9 cellular contexts compared by ENCODE assay signal in genomic region chr11:308740-309557, GRCh38. TPM values are rescaled to one million over a fixed set of nuclear protein-coding genes. Genes with fewer than 3 reads are reported as not detected.
DNase-seq lines count a peak whose midpoint lies in the region; ATAC-seq and TF ChIP-seq lines count a peak whose summit lies in the region.
"Not testable (repeated sequence)": the region's sequence is repeated elsewhere in the genome, so short reads cannot be mapped to it uniquely, and the experiment has no call there.
"Had no signal": no experiment of that assay in that cellular context is flagged by ENCODE, and none has a peak within 500 bp of the region (broad histone marks: within the 10 kb centered on the region; RNA-seq: fewer than 3 reads in every experiment).

No MANE protein-coding gene starts in this region.

- peak; percentile 0 for ATAC-seq in left lung

- H3K9me2 ChIP-seq in Karpas-422 (replicated peaks; ENCODE audit: insufficient read depth, low read length) = not testable (repeated sequence)

- not testable (repeated sequence) for DNase-seq in Karpas-422; effector memory CD4-positive, alpha-beta T cell; sigmoid colon
- DNase-seq in activated T-cell treated with anti-CD3 and anti-CD28 coated beads, Interleukin-2, amount 50 U/mL, for 48 hours = peak; percentile 58 to 59
- peak in 1 of 2 donors; percentile 49 for DNase-seq in left lung

- peak overlapping the region; percentile 60 for H3K4me2 ChIP-seq in Karpas-422 (ENCODE audit: low read depth, low read length, poor library complexity, severe bottlenecking)

- peak overlapping the region; percentile 53 for H3K27ac ChIP-seq in ACC112 (ENCODE audit: low read depth, low read length)
- not testable (repeated sequence) for H3K27ac ChIP-seq in Karpas-422 (ENCODE audit: low read length)
- H3K27ac ChIP-seq in effector memory CD4-positive, alpha-beta T cell (ENCODE audit: insufficient read depth, low read length, poor library complexity, severe bottlenecking) = peak overlapping the region; percentile 78
- peak overlapping the region; percentile 88 to 93 for H3K27ac ChIP-seq in left lung
- H3K27ac ChIP-seq in sigmoid colon = peak overlapping the region; percentile 76 to 86 (median 80)

- intact Hi-C loops in left lung (cut with DNase I) = not testable (repeated sequence)
- intact Hi-C loops in sigmoid colon (cut with DNase I) = loop anchor here (2.0 to 10.0 kb wide), 5 partner anchors 48 to 196 kb away; partner anchors contain the start of genes BET1L, PSMD13, RIC8A and RNH1

- not testable (repeated sequence) for TF ChIP-seq CTCF in left lung (IDR thresholded peaks at IDR 0.05); sigmoid colon (IDR thresholded peaks at IDR 0.05)

- peak overlapping the region; percentile 66; the same call in 1 of the 2 replicates for H3K9ac ChIP-seq in Karpas-422 (ENCODE audit: low read length)

- TF ChIP-seq POLR2A in sigmoid colon (IDR thresholded peaks at IDR 0.05) = not testable (repeated sequence)

- H3K4me1 ChIP-seq in ACC112 (ENCODE audit: control insufficient read depth, insufficient read depth, low read length, unreplicated experiment) (peaks cover 17% of the 10 kb centered on the region), Karpas-422 (ENCODE audit: low read length) (peaks cover 17% of the 10 kb centered on the region), left lung (peaks cover 7 to 72% of the 10 kb centered on the region in 2 donors), sigmoid colon (peaks cover 0 to 62% (median 28%) of the 10 kb centered on the region in 4 donors)
- peaks cover 43% of the 10 kb centered on the region for H3K4me1 ChIP-seq in effector memory CD4-positive, alpha-beta T cell (ENCODE audit: control insufficient read depth, insufficient read depth, low read length, poor library complexity, severe bottlenecking)

- not testable (repeated sequence) for H3K36me3 ChIP-seq in ACC112 (ENCODE audit: insufficient read depth, low read length); Karpas-422 (ENCODE audit: insufficient read depth, low read length); effector memory CD4-positive, alpha-beta T cell (ENCODE audit: control insufficient read depth, insufficient read depth, low read length); left lung; sigmoid colon

- not testable (repeated sequence) for H2AFZ ChIP-seq in ACC112 (ENCODE audit: low read length, unreplicated experiment); Karpas-422 (ENCODE audit: low read length)

- H3K27me3 ChIP-seq in ACC112 (ENCODE audit: insufficient read depth, low read length); Karpas-422 (ENCODE audit: low read length); effector memory CD4-positive, alpha-beta T cell (replicated peaks; ENCODE audit: control insufficient read depth, insufficient read depth, low read length, poor library complexity, severe bottlenecking); left lung; sigmoid colon: not testable (repeated sequence)

- H3K4me3 ChIP-seq in ACC112 (ENCODE audit: low read depth, low read length) (peak overlapping the region; percentile 88), Karpas-422 (ENCODE audit: low read length) (peak overlapping the region; percentile 60; the same call in 1 of the 2 replicates), left lung (peak overlapping the region; percentile 35 to 69), sigmoid colon (peak overlapping the region; percentile 35 to 55 (median 42))
- H3K4me3 ChIP-seq in effector memory CD4-positive, alpha-beta T cell (ENCODE audit: insufficient read depth, low read depth, low read length, poor library complexity, severe bottlenecking) = peak overlapping the region; percentile 44

- WGBS in sigmoid colon, 2 donors = 45 to 48% methylated on average over 22 of the region's 22 CpGs

- not testable (repeated sequence) for TF ChIP-seq EP300 in sigmoid colon (IDR thresholded peaks at IDR 0.05)

- not testable (repeated sequence) for H3K9me3 ChIP-seq in Karpas-422 (ENCODE audit: low read length); effector memory CD4-positive, alpha-beta T cell (ENCODE audit: control insufficient read depth, low read length); left lung; sigmoid colon

- H4K20me1 ChIP-seq in Karpas-422 (ENCODE audit: insufficient read depth, low read depth, low read length) = not testable (repeated sequence)

- H3K79me2 ChIP-seq in ACC112 (ENCODE audit: control insufficient read depth, insufficient read depth, low read length, unreplicated experiment) = peaks cover 37% of the 10 kb centered on the region
- H3K79me2 ChIP-seq in Karpas-422 (ENCODE audit: low read length) = not testable (repeated sequence)

RNA-seq across cellular contexts. Expression of gene IFITM2, which starts 1.3 kb away (rescaled TPM):
- total RNA-seq in Karpas-422 (2014; rRNA removed; shearing (Covaris generic); ENCODE audit: low replicate concordance) = 18.5 and 19.4 TPM in 2 replicates
- total RNA-seq in left lung (100 to 1,000 TPM; 398 to 886 TPM), sigmoid colon (100 to 1,000 TPM in 3 of 4 donors, 10 to 100 TPM in 1; 79.8 to 187 (median 141) TPM)
- 100 to 1,000 TPM in 2 of 3 donors, 10 to 100 TPM in 1; 73.3 to 461 (median 164) TPM for polyA plus RNA-seq in sigmoid colon

RNA-seq across cellular contexts. Expression of gene IFITM1, which starts 4.9 kb away (rescaled TPM):
- total RNA-seq in Karpas-422 (2014; rRNA removed; shearing (Covaris generic); ENCODE audit: low replicate concordance) = 125 and 216 TPM in 2 replicates
- total RNA-seq in left lung = 100 to 1,000 TPM in 1 of 2 donors, 10 to 100 TPM in 1; 98.7 to 149 TPM
- total RNA-seq in sigmoid colon = 10 to 100 TPM; 82.4 to 94.2 (median 92.6) TPM
- 100 to 1,000 TPM in 1 of 3 donors, 10 to 100 TPM in 2; 41.2 to 580 (median 58.9) TPM for polyA plus RNA-seq in sigmoid colon

RNA-seq across cellular contexts. Expression of gene IFITM5, which starts 9.6 kb away (rescaled TPM):
- not detected in 2 replicates for total RNA-seq in Karpas-422 (2014; rRNA removed; shearing (Covaris generic); ENCODE audit: low replicate concordance)
- not detected for total RNA-seq in left lung
- not detected for total RNA-seq in sigmoid colon
- polyA plus RNA-seq in sigmoid colon = not detected
- total RNA-seq: dermis blood vessel endothelial cell, mammary epithelial cell, OCI-LY7 had no signal
- polyA plus RNA-seq: mammary epithelial cell had no signal

RNA-seq across cellular contexts. Expression of gene IFITM3, which starts 11.7 kb away (rescaled TPM):
- total RNA-seq in Karpas-422 (2014; rRNA removed; shearing (Covaris generic); ENCODE audit: low replicate concordance) = 1.7 TPM in 1 of 2 replicates, not detected in the other
- total RNA-seq in left lung (1,000 to 10,000 TPM in 1 of 2 donors, 100 to 1,000 TPM in 1; 724 to 1,115 TPM), sigmoid colon (100 to 1,000 TPM; 278 to 463 (median 291) TPM)
- 1,000 to 10,000 TPM in 1 of 3 donors, 100 to 1,000 TPM in 2; 116 to 1,104 (median 383) TPM for polyA plus RNA-seq in sigmoid colon

RNA-seq across cellular contexts. Expression of gene PGGHG, which starts 20.0 kb away (rescaled TPM):
- total RNA-seq in Karpas-422 (2014; rRNA removed; shearing (Covaris generic); ENCODE audit: low replicate concordance) = 17.0 and 24.2 TPM in 2 replicates
- 10 to 100 TPM; 47.7 to 75.3 TPM for total RNA-seq in left lung
- total RNA-seq in sigmoid colon = 10 to 100 TPM; 11.4 to 15.3 (median 13.6) TPM
- polyA plus RNA-seq in sigmoid colon = 10 to 100 TPM in 1 of 3 donors, 1 to 10 TPM in 2; 1.6 to 68.0 (median 3.6) TPM
